Comparison of ENCODE assay signal across 6 cellular contexts in genomic region chr14:22819191-22819988, GRCh38. TPM values are rescaled to one million over a fixed set of nuclear protein-coding genes. Genes with fewer than 3 reads are reported as not detected.
DNase-seq lines count a peak whose midpoint lies in the region; ATAC-seq and TF ChIP-seq lines count a peak whose summit lies in the region.

No MANE protein-coding gene starts in this region.

- TF ChIP-seq CTCF in HFF-Myc (IDR thresholded peaks at IDR 0.05; ENCODE audit: low read depth, low read length, missing control alignments) = no peak

- ATAC-seq in GM19452 (IDR thresholded peaks at IDR 0.05; ENCODE audit: unreplicated experiment) = no peak

- H3K27me3 ChIP-seq in adipocyte (replicated peaks; ENCODE audit: control insufficient read depth, insufficient read depth, low read length) (no peaks in the 10 kb centered on the region), mononuclear cell (ENCODE audit: insufficient read depth, low read length) (no peaks in the 10 kb centered on the region)

- no peaks in the 10 kb centered on the region for H3K9me3 ChIP-seq in adipocyte (ENCODE audit: control insufficient read depth, low read length)
- no peaks in the 10 kb centered on the region for H3K9me3 ChIP-seq in mononuclear cell (ENCODE audit: low read depth, low read length)

- DNase-seq in HFF-Myc (ENCODE audit: extremely low read depth, low read depth) (no peak), adipocyte (ENCODE audit: low read depth) (peak; percentile 91), D341Med (ENCODE audit: low spot score) (no peak), GM19238 (ENCODE audit: insufficient read length, low spot score) (no peak)

- H3K36me3 ChIP-seq in adipocyte (ENCODE audit: control insufficient read depth, insufficient read depth, low read length, severe bottlenecking) = no peaks in the 10 kb centered on the region

- peak overlapping the region; percentile 29 for H3K4me3 ChIP-seq in HFF-Myc (replicated peaks; ENCODE audit: low read depth, low read length)
- H3K4me3 ChIP-seq in adipocyte (ENCODE audit: low read length) = peak overlapping the region; percentile 77
- H3K4me3 ChIP-seq in mononuclear cell (ENCODE audit: low read length) = peak overlapping the region; percentile 16

- peak overlapping the region; percentile 74 for H3K9ac ChIP-seq in adipocyte (ENCODE audit: low read length)

- H3K4me1 ChIP-seq in adipocyte (ENCODE audit: control insufficient read depth, insufficient read depth, low read length) = peaks cover 41% of the 10 kb centered on the region
- peaks cover 71% of the 10 kb centered on the region for H3K4me1 ChIP-seq in mononuclear cell (ENCODE audit: insufficient read depth, low read length)

RNA-seq across cellular contexts. Expression of gene SLC7A7, which starts 4.2 kb away (rescaled TPM):
- total RNA-seq in mononuclear cell = 74.8 TPM

RNA-seq across cellular contexts. Expression of gene MRPL52, which starts 10.3 kb away (rescaled TPM):
- total RNA-seq in mononuclear cell = 8.7 TPM

RNA-seq across cellular contexts. Expression of gene MMP14, which starts 17.0 kb away (rescaled TPM):
- total RNA-seq in mononuclear cell = 2.9 TPM

RNA-seq across cellular contexts. Expression of gene LRP10, which starts 52.1 kb away (rescaled TPM):
- total RNA-seq in mononuclear cell = 46.7 TPM

RNA-seq across cellular contexts. Expression of gene OXA1L, which starts 52.9 kb away (rescaled TPM):
- total RNA-seq in mononuclear cell = 128 TPM

Comparison
In these comparisons a context has a peak if more than half of its experiments do, and no peak if none do; other contexts are left out.
1. H3K4me3 ChIP-seq: peak in every context shown above with its lines; median percentile 77 in adipocyte; 29 in HFF-Myc; 16 in mononuclear cell.